Comparison of ENCODE assay signal across 19 cellular contexts in genomic region chr9:34659592-34660253, GRCh38. TPM values are rescaled to one million over a fixed set of nuclear protein-coding genes. Genes with fewer than 3 reads are reported as not detected.
A peak's percentile ranks its signal among the peaks of the same experiment; 100 is the strongest.
DNase-seq lines count a peak whose midpoint lies in the region; ATAC-seq and TF ChIP-seq lines count a peak whose summit lies in the region.
"Had no signal": no experiment of that assay in that cellular context is flagged by ENCODE, and none has a peak within 500 bp of the region (broad histone marks: within the 10 kb centered on the region; RNA-seq: fewer than 3 reads in every experiment).

No MANE protein-coding gene starts in this region.

- no peaks in the 10 kb centered on the region for H3K9me3 Mint-ChIP-seq in activated CD4-positive, alpha-beta T cell treated with anti-CD3 and anti-CD28 coated beads for 36 hours (ENCODE audit: low read depth)
- H3K9me3 Mint-ChIP-seq in stimulated activated naive CD8-positive, alpha-beta T cell treated with anti-CD3 and anti-CD28 coated beads, Interleukin-15, amount 100 ng/mL, for 72 hours, result no peaks in the 10 kb centered on the region
- H3K9me3 Mint-ChIP-seq: activated naive CD4-positive, alpha-beta T cell treated with anti-CD3 and anti-CD28 coated beads, Interleukin-2, amount 50 U/mL, for 24 hours; CD8-positive, alpha-beta memory T cell; nephron had no signal

- POLR2A ChIA-PET in activated CD4-positive, alpha-beta T cell treated with anti-CD3 and anti-CD28 coated beads for 36 hours (lab: Charles Lee), result interaction anchor here (0.6 kb wide), 1 partner anchor 875 kb away, joined by 3 read pairs; no protein-coding TSS in a partner anchor

- peaks cover 4% of the 10 kb centered on the region for H3K36me3 Mint-ChIP-seq in activated CD4-positive, alpha-beta T cell treated with anti-CD3 and anti-CD28 coated beads for 36 hours (ENCODE audit: low read depth)
- H3K36me3 Mint-ChIP-seq: activated CD8-positive, alpha-beta memory T cell treated with anti-CD3 and anti-CD28 coated beads, Interleukin-2, amount 10 ng/mL, durations not matched to agents 7 days and 5 days had no signal

- no peaks in the 10 kb centered on the region for H3K4me1 ChIP-seq in colonic mucosa

- H3K27ac Mint-ChIP-seq in activated CD4-positive, alpha-beta T cell treated with anti-CD3 and anti-CD28 coated beads for 36 hours, result no peak overlapping the region
- H3K27ac Mint-ChIP-seq in stimulated activated naive CD8-positive, alpha-beta T cell treated with anti-CD3 and anti-CD28 coated beads, Interleukin-15, amount 100 ng/mL, for 72 hours, result no peak overlapping the region
- H3K27ac Mint-ChIP-seq: activated CD8-positive, alpha-beta memory T cell treated with anti-CD3 and anti-CD28 coated beads, Interleukin-2, amount 10 ng/mL, durations not matched to agents 7 days and 5 days; activated naive CD4-positive, alpha-beta T cell treated with anti-CD3 and anti-CD28 coated beads, Interleukin-2, amount 50 U/mL, for 24 hours; nephron had no signal

- H3K27me3 ChIP-seq in colonic mucosa, result no peaks in the 10 kb centered on the region

- no peak for TF ChIP-seq CTCF in colonic mucosa (IDR thresholded peaks at IDR 0.05)

- DNase-seq in activated CD4-positive, alpha-beta T cell treated with anti-CD3 and anti-CD28 coated beads for 36 hours, result peak; percentile 25
- no peak for DNase-seq in activated CD4-positive, alpha-beta T cell treated with anti-CD3 and anti-CD28 coated beads, Interleukin-2, amount 50 U/mL, for 48 hours
- peak; percentile 32 for DNase-seq in NCI-H774 (lab: John Stamatoyannopoulos, UW)
- peak; percentile 64 for DNase-seq in colonic mucosa
- peak; percentile 52 for DNase-seq in renal cortical epithelial cell (ENCODE audit: low read depth)
- DNase-seq in stimulated activated naive CD8-positive, alpha-beta T cell treated with anti-CD3 and anti-CD28 coated beads, Interleukin-15, amount 100 ng/mL, for 72 hours, result no peak
- no peak for DNase-seq in NCI-H524 treated with DMSO at 0.1 percent for 48 hours (lab: John Stamatoyannopoulos, UW)
- DNase-seq: activated CD8-positive, alpha-beta memory T cell treated with anti-CD3 and anti-CD28 coated beads, Interleukin-2, amount 10 ng/mL, durations not matched to agents 7 days and 5 days; CD8-positive, alpha-beta memory T cell; effector CD4-positive, alpha-beta T cell; GF-D8; Kasumi-1; NCI-H187 treated with DMSO at 0.1 percent for 48 hours had no signal

- intact Hi-C loops in activated CD4-positive, alpha-beta T cell treated with anti-CD3 and anti-CD28 coated beads for 36 hours (cut with DNase I, micrococcal nuclease), result loop anchor here in 1 of 2 experiments (10.0 kb wide), 3 partner anchors 615 to 1155 kb away; partner anchors contain the start of genes HINT2, SPAG8, TESK1 and UBAP2
- intact Hi-C loops in colonic mucosa (cut with DNase I), result no loop called here

- no peak overlapping the region for H3K9ac ChIP-seq in colonic mucosa (ENCODE audit: low read depth in 2 of 2, low read length in 2 of 2)

- CTCF ChIA-PET in activated CD4-positive, alpha-beta T cell treated with anti-CD3 and anti-CD28 coated beads for 36 hours (lab: Charles Lee), result interaction anchor here (0.6 to 1.1 kb wide), 2 partner anchors 23 to 55 kb away, joined by 3 to 7 read pairs; no protein-coding TSS in a partner anchor

- H3K27me3 Mint-ChIP-seq in activated CD4-positive, alpha-beta T cell treated with anti-CD3 and anti-CD28 coated beads for 36 hours, result no peaks in the 10 kb centered on the region
- H3K27me3 Mint-ChIP-seq in stimulated activated naive CD8-positive, alpha-beta T cell treated with anti-CD3 and anti-CD28 coated beads, Interleukin-15, amount 100 ng/mL, for 72 hours, result no peaks in the 10 kb centered on the region
- H3K27me3 Mint-ChIP-seq: activated CD8-positive, alpha-beta memory T cell treated with anti-CD3 and anti-CD28 coated beads, Interleukin-2, amount 10 ng/mL, durations not matched to agents 7 days and 5 days; activated naive CD4-positive, alpha-beta T cell treated with anti-CD3 and anti-CD28 coated beads, Interleukin-2, amount 50 U/mL, for 24 hours; CD8-positive, alpha-beta memory T cell had no signal

- ATAC-seq in activated CD4-positive, alpha-beta T cell treated with anti-CD3 and anti-CD28 coated beads for 36 hours, result no peak
- ATAC-seq in stimulated activated naive CD8-positive, alpha-beta T cell treated with anti-CD3 and anti-CD28 coated beads, Interleukin-15, amount 100 ng/mL, for 72 hours, result no peak
- no peak for ATAC-seq in GM21576 (IDR thresholded peaks at IDR 0.05; ENCODE audit: unreplicated experiment)
- ATAC-seq: activated CD8-positive, alpha-beta memory T cell treated with anti-CD3 and anti-CD28 coated beads, Interleukin-2, amount 10 ng/mL, durations not matched to agents 7 days and 5 days had no signal

- no peaks in the 10 kb centered on the region for H3K36me3 ChIP-seq in colonic mucosa

- H3K9me3 ChIP-seq in colonic mucosa, result no peaks in the 10 kb centered on the region

- H3K4me3 ChIP-seq in colonic mucosa, result no peak overlapping the region
- H3K4me3 ChIP-seq: lung had no signal

- peaks cover 29% of the 10 kb centered on the region for H3K4me1 Mint-ChIP-seq in activated CD4-positive, alpha-beta T cell treated with anti-CD3 and anti-CD28 coated beads for 36 hours
- peaks cover 29% of the 10 kb centered on the region for H3K4me1 Mint-ChIP-seq in stimulated activated naive CD8-positive, alpha-beta T cell treated with anti-CD3 and anti-CD28 coated beads, Interleukin-15, amount 100 ng/mL, for 72 hours

- no peak overlapping the region for H3K27ac ChIP-seq in colonic mucosa
- H3K27ac ChIP-seq: HL-60 had no signal

- H3K4me3 Mint-ChIP-seq in activated CD4-positive, alpha-beta T cell treated with anti-CD3 and anti-CD28 coated beads for 36 hours, result no peak overlapping the region
- H3K4me3 Mint-ChIP-seq in stimulated activated naive CD8-positive, alpha-beta T cell treated with anti-CD3 and anti-CD28 coated beads, Interleukin-15, amount 100 ng/mL, for 72 hours, result no peak overlapping the region
- H3K4me3 Mint-ChIP-seq: activated CD8-positive, alpha-beta memory T cell treated with anti-CD3 and anti-CD28 coated beads, Interleukin-2, amount 10 ng/mL, durations not matched to agents 7 days and 5 days; activated naive CD4-positive, alpha-beta T cell treated with anti-CD3 and anti-CD28 coated beads, Interleukin-2, amount 50 U/mL, for 24 hours; nephron had no signal

RNA-seq across cellular contexts. Expression of gene CCL27, which starts 2.7 kb away (rescaled TPM):
- total RNA-seq in activated CD4-positive, alpha-beta T cell treated with anti-CD3 and anti-CD28 coated beads for 36 hours, result under 1 TPM in 1 of 2 experiments, not detected in 1; 0.23 TPM
- not detected for total RNA-seq in colonic mucosa
- not detected in 2 replicates for total RNA-seq in renal cortical epithelial cell
- total RNA-seq: activated CD8-positive, alpha-beta memory T cell treated with anti-CD3 and anti-CD28 coated beads, Interleukin-2, amount 10 ng/mL, durations not matched to agents 7 days and 5 days; cardiac septum had no signal

RNA-seq across cellular contexts. Expression of gene IL11RA, which starts 7.7 kb away (rescaled TPM):
- 10 to 100 TPM; 18.3 to 21.3 TPM for total RNA-seq in activated CD4-positive, alpha-beta T cell treated with anti-CD3 and anti-CD28 coated beads for 36 hours
- total RNA-seq in colonic mucosa, result 10 to 100 TPM; 10.5 to 10.6 TPM
- total RNA-seq in renal cortical epithelial cell, result 4.2 and 4.5 TPM in 2 replicates

RNA-seq across cellular contexts. Expression of gene GALT, which starts 13.2 kb away (rescaled TPM):
- 10 to 100 TPM; 45.1 to 53.9 TPM for total RNA-seq in activated CD4-positive, alpha-beta T cell treated with anti-CD3 and anti-CD28 coated beads for 36 hours
- total RNA-seq in colonic mucosa, result 10 to 100 TPM; 37.8 to 45.6 TPM
- 24.7 and 30.2 TPM in 2 replicates for total RNA-seq in renal cortical epithelial cell

RNA-seq across cellular contexts. Expression of gene SIGMAR1, which starts 22.1 kb away (rescaled TPM):
- 10 to 100 TPM; 63.6 to 68.0 TPM for total RNA-seq in activated CD4-positive, alpha-beta T cell treated with anti-CD3 and anti-CD28 coated beads for 36 hours
- total RNA-seq in colonic mucosa (100 to 1,000 TPM in 1 of 2 donors, 10 to 100 TPM in 1; 49.6 to 114 TPM), renal cortical epithelial cell (36.8 and 56.1 TPM in 2 replicates)

RNA-seq across cellular contexts. Expression of gene ARID3C, which starts 30.9 kb away (rescaled TPM):
- total RNA-seq in activated CD4-positive, alpha-beta T cell treated with anti-CD3 and anti-CD28 coated beads for 36 hours, result under 1 TPM; 0.66 to 0.76 TPM
- total RNA-seq in colonic mucosa (not detected), renal cortical epithelial cell (not detected in 2 replicates)
- total RNA-seq: cardiac septum, lung had no signal

Comparison
In these comparisons a context has a peak if more than half of its experiments do, and no peak if none do; other contexts are left out.
1. DNase-seq: peak in activated CD4-positive, alpha-beta T cell treated with anti-CD3 and anti-CD28 coated beads for 36 hours (single experiment), NCI-H774 (single experiment), colonic mucosa (single experiment) and renal cortical epithelial cell (single experiment); none in activated CD4-positive, alpha-beta T cell treated with anti-CD3 and anti-CD28 coated beads, Interleukin-2, amount 50 U/mL, for 48 hours (0 of 2), stimulated activated naive CD8-positive, alpha-beta T cell treated with anti-CD3 and anti-CD28 coated beads, Interleukin-15, amount 100 ng/mL, for 72 hours (0 of 2) and NCI-H524 treated with DMSO at 0.1 percent for 48 hours (single experiment).